1 cellular context compared by ENCODE assay signal in the genomic region with DNA sequence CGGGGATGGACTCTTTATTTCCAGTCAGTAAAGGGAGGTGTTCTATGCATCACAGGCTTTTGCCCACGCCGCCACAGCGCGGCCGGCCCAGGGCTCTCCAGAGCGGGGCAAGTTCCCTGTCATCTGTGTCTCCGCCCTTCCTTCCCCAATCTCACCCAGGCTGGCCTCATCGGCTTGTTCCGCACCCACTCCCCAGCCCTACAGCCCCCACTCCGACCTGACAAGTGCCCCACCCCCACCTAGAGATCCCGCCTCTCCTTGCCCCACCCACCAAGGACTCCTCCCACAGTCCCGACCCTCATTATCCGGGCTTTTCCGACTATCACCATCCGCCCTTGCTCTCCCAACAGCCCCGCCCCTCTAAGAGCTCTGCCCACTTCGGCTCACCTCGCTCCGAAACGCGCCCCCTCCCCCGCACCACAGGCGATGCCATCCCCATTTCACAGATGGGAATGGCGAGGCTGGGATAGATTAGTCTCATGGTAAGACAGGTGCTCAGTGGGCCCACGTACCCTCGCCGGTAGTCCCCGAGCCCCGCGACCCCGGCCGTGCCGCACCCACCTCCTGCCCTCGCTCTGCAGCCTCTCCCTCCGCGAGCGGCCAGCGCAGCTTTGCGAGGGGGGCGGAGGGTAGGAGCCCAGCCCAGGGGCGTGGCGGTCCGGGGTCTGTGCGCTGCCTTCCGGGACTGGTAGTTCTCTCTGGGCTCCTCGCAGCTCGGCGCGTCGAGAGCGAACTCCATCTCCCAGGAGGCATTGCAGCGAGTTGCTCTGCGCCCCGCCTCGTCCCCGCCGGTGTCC.
TF ChIP-seq lines count a peak whose summit lies in the region.

A gene with protein sequence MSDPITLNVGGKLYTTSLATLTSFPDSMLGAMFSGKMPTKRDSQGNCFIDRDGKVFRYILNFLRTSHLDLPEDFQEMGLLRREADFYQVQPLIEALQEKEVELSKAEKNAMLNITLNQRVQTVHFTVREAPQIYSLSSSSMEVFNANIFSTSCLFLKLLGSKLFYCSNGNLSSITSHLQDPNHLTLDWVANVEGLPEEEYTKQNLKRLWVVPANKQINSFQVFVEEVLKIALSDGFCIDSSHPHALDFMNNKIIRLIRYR (minus strand): TSS at position 615 of the 797 bp plus-strand sequence. CDS start 14,072 bp downstream, outside the sequence.

TF ChIP-seq in HepG2, 621 proteins besides CTCF, POLR2A, EP300 and RAD21 (continued from another document and continues in another):
- TF ChIP-seq, protein P1, sequence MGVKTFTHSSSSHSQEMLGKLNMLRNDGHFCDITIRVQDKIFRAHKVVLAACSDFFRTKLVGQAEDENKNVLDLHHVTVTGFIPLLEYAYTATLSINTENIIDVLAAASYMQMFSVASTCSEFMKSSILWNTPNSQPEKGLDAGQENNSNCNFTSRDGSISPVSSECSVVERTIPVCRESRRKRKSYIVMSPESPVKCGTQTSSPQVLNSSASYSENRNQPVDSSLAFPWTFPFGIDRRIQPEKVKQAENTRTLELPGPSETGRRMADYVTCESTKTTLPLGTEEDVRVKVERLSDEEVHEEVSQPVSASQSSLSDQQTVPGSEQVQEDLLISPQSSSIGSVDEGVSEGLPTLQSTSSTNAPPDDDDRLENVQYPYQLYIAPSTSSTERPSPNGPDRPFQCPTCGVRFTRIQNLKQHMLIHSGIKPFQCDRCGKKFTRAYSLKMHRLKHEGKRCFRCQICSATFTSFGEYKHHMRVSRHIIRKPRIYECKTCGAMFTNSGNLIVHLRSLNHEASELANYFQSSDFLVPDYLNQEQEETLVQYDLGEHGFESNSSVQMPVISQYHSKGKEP (CRISPR knock-in tag; IDR thresholded peaks at IDR 0.05), result no peak
- TF ChIP-seq, protein P2, sequence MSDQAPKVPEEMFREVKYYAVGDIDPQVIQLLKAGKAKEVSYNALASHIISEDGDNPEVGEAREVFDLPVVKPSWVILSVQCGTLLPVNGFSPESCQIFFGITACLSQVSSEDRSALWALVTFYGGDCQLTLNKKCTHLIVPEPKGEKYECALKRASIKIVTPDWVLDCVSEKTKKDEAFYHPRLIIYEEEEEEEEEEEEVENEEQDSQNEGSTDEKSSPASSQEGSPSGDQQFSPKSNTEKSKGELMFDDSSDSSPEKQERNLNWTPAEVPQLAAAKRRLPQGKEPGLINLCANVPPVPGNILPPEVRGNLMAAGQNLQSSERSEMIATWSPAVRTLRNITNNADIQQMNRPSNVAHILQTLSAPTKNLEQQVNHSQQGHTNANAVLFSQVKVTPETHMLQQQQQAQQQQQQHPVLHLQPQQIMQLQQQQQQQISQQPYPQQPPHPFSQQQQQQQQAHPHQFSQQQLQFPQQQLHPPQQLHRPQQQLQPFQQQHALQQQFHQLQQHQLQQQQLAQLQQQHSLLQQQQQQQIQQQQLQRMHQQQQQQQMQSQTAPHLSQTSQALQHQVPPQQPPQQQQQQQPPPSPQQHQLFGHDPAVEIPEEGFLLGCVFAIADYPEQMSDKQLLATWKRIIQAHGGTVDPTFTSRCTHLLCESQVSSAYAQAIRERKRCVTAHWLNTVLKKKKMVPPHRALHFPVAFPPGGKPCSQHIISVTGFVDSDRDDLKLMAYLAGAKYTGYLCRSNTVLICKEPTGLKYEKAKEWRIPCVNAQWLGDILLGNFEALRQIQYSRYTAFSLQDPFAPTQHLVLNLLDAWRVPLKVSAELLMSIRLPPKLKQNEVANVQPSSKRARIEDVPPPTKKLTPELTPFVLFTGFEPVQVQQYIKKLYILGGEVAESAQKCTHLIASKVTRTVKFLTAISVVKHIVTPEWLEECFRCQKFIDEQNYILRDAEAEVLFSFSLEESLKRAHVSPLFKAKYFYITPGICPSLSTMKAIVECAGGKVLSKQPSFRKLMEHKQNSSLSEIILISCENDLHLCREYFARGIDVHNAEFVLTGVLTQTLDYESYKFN (CRISPR knock-in tag; conservative IDR thresholded peaks at IDR 0.05), result peak; percentile 69
- peak; percentile 88; the same call in 2 of the 3 replicates for TF ChIP-seq MXI1 (IDR thresholded peaks at IDR 0.05; ENCODE audit: borderline replicate concordance, low read depth, low read length)
- TF ChIP-seq NCOR1 (IDR thresholded peaks at IDR 0.05; ENCODE audit: borderline replicate concordance, low read length), result peak; percentile 70; the same call in 1 of the 2 replicates
- TF ChIP-seq, protein P3, sequence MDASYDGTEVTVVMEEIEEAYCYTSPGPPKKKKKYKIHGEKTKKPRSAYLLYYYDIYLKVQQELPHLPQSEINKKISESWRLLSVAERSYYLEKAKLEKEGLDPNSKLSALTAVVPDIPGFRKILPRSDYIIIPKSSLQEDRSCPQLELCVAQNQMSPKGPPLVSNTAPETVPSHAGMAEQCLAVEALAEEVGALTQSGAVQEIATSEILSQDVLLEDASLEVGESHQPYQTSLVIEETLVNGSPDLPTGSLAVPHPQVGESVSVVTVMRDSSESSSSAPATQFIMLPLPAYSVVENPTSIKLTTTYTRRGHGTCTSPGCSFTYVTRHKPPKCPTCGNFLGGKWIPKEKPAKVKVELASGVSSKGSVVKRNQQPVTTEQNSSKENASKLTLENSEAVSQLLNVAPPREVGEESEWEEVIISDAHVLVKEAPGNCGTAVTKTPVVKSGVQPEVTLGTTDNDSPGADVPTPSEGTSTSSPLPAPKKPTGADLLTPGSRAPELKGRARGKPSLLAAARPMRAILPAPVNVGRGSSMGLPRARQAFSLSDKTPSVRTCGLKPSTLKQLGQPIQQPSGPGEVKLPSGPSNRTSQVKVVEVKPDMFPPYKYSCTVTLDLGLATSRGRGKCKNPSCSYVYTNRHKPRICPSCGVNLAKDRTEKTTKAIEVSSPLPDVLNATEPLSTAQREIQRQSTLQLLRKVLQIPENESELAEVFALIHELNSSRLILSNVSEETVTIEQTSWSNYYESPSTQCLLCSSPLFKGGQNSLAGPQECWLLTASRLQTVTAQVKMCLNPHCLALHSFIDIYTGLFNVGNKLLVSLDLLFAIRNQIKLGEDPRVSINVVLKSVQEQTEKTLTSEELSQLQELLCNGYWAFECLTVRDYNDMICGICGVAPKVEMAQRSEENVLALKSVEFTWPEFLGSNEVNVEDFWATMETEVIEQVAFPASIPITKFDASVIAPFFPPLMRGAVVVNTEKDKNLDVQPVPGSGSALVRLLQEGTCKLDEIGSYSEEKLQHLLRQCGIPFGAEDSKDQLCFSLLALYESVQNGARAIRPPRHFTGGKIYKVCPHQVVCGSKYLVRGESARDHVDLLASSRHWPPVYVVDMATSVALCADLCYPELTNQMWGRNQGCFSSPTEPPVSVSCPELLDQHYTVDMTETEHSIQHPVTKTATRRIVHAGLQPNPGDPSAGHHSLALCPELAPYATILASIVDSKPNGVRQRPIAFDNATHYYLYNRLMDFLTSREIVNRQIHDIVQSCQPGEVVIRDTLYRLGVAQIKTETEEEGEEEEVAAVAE (CRISPR knock-in tag; IDR thresholded peaks at IDR 0.05; ENCODE audit: borderline replicate concordance), result peak; percentile 73
- no peak for TF ChIP-seq SRSF9 (IDR thresholded peaks at IDR 0.05; ENCODE audit: borderline replicate concordance, insufficient read depth, low read depth, low read length, poor library complexity, severe bottlenecking)
- TF ChIP-seq, protein P4, sequence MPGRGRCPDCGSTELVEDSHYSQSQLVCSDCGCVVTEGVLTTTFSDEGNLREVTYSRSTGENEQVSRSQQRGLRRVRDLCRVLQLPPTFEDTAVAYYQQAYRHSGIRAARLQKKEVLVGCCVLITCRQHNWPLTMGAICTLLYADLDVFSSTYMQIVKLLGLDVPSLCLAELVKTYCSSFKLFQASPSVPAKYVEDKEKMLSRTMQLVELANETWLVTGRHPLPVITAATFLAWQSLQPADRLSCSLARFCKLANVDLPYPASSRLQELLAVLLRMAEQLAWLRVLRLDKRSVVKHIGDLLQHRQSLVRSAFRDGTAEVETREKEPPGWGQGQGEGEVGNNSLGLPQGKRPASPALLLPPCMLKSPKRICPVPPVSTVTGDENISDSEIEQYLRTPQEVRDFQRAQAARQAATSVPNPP (CRISPR knock-in tag; IDR thresholded peaks at IDR 0.05), result no peak
- TF ChIP-seq, protein P5, sequence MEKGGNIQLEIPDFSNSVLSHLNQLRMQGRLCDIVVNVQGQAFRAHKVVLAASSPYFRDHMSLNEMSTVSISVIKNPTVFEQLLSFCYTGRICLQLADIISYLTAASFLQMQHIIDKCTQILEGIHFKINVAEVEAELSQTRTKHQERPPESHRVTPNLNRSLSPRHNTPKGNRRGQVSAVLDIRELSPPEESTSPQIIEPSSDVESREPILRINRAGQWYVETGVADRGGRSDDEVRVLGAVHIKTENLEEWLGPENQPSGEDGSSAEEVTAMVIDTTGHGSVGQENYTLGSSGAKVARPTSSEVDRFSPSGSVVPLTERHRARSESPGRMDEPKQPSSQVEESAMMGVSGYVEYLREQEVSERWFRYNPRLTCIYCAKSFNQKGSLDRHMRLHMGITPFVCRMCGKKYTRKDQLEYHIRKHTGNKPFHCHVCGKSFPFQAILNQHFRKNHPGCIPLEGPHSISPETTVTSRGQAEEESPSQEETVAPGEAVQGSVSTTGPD (CRISPR knock-in tag; IDR thresholded peaks at IDR 0.05), result no peak
- TF ChIP-seq HNRNPLL (IDR thresholded peaks at IDR 0.05; ENCODE audit: low read depth, low read length, poor library complexity, severe bottlenecking), result peak; percentile 90
- TF ChIP-seq SMAD9 (CRISPR knock-in tag; IDR thresholded peaks at IDR 0.05), result no peak
- 0 out of 2 replicates have a peak, but pooled peaks have one; percentile 85 for TF ChIP-seq ZNF296 (CRISPR knock-in tag; conservative IDR thresholded peaks at IDR 0.05)
- no peak for TF ChIP-seq IKZF1 (IDR thresholded peaks at IDR 0.05)
- TF ChIP-seq YEATS4 (CRISPR knock-in tag; IDR thresholded peaks at IDR 0.05; ENCODE audit: borderline replicate concordance), result peak; percentile 15; the same call in 1 of the 2 replicates
- peak; percentile 66 for TF ChIP-seq ZBTB7B (CRISPR knock-in tag; IDR thresholded peaks at IDR 0.05)
- TF ChIP-seq ZNF256 (CRISPR knock-in tag; conservative IDR thresholded peaks at IDR 0.05), result no peak
- TF ChIP-seq, protein P6, sequence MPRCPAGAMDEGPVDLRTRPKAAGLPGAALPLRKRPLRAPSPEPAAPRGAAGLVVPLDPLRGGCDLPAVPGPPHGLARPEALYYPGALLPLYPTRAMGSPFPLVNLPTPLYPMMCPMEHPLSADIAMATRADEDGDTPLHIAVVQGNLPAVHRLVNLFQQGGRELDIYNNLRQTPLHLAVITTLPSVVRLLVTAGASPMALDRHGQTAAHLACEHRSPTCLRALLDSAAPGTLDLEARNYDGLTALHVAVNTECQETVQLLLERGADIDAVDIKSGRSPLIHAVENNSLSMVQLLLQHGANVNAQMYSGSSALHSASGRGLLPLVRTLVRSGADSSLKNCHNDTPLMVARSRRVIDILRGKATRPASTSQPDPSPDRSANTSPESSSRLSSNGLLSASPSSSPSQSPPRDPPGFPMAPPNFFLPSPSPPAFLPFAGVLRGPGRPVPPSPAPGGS (CRISPR knock-in tag; IDR thresholded peaks at IDR 0.05), result peak; percentile 51; the same call in 1 of the 2 replicates
- no peak for TF ChIP-seq FOXK2 (IDR thresholded peaks at IDR 0.05)
- no peak for TF ChIP-seq TCF7 (IDR thresholded peaks at IDR 0.05; ENCODE audit: low read depth)
- 0 out of 2 replicates have a peak, but pooled peaks have one; percentile 13 for TF ChIP-seq ZNF263 (CRISPR knock-in tag; IDR thresholded peaks at IDR 0.05)
- TF ChIP-seq, protein P7, sequence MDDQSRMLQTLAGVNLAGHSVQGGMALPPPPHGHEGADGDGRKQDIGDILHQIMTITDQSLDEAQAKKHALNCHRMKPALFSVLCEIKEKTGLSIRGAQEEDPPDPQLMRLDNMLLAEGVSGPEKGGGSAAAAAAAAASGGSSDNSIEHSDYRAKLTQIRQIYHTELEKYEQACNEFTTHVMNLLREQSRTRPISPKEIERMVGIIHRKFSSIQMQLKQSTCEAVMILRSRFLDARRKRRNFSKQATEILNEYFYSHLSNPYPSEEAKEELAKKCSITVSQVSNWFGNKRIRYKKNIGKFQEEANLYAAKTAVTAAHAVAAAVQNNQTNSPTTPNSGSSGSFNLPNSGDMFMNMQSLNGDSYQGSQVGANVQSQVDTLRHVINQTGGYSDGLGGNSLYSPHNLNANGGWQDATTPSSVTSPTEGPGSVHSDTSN (CRISPR knock-in tag; IDR thresholded peaks at IDR 0.05; ENCODE audit: borderline replicate concordance), result no peak
- TF ChIP-seq, protein P8, sequence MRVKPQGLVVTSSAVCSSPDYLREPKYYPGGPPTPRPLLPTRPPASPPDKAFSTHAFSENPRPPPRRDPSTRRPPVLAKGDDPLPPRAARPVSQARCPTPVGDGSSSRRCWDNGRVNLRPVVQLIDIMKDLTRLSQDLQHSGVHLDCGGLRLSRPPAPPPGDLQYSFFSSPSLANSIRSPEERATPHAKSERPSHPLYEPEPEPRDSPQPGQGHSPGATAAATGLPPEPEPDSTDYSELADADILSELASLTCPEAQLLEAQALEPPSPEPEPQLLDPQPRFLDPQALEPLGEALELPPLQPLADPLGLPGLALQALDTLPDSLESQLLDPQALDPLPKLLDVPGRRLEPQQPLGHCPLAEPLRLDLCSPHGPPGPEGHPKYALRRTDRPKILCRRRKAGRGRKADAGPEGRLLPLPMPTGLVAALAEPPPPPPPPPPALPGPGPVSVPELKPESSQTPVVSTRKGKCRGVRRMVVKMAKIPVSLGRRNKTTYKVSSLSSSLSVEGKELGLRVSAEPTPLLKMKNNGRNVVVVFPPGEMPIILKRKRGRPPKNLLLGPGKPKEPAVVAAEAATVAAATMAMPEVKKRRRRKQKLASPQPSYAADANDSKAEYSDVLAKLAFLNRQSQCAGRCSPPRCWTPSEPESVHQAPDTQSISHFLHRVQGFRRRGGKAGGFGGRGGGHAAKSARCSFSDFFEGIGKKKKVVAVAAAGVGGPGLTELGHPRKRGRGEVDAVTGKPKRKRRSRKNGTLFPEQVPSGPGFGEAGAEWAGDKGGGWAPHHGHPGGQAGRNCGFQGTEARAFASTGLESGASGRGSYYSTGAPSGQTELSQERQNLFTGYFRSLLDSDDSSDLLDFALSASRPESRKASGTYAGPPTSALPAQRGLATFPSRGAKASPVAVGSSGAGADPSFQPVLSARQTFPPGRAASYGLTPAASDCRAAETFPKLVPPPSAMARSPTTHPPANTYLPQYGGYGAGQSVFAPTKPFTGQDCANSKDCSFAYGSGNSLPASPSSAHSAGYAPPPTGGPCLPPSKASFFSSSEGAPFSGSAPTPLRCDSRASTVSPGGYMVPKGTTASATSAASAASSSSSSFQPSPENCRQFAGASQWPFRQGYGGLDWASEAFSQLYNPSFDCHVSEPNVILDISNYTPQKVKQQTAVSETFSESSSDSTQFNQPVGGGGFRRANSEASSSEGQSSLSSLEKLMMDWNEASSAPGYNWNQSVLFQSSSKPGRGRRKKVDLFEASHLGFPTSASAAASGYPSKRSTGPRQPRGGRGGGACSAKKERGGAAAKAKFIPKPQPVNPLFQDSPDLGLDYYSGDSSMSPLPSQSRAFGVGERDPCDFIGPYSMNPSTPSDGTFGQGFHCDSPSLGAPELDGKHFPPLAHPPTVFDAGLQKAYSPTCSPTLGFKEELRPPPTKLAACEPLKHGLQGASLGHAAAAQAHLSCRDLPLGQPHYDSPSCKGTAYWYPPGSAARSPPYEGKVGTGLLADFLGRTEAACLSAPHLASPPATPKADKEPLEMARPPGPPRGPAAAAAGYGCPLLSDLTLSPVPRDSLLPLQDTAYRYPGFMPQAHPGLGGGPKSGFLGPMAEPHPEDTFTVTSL (CRISPR knock-in tag; IDR thresholded peaks at IDR 0.05; ENCODE audit: borderline replicate concordance), result no peak
- peak; percentile 20; the same call in 1 of the 2 replicates for TF ChIP-seq SMAD3 (CRISPR knock-in tag; IDR thresholded peaks at IDR 0.05)
- TF ChIP-seq EZH2 (conservative IDR thresholded peaks at IDR 0.05; ENCODE audit: low read depth, low read length), result no peak
